Comparison of ENCODE assay signal across 22 cellular contexts in genomic region chr6:39808934-39809333, GRCh38.
DNase-seq lines count a peak whose midpoint lies in the region; ATAC-seq lines count a peak whose summit lies in the region.
"Had no signal": no experiment of that assay in that cellular context is flagged by ENCODE, and none has a peak within 500 bp of the region (broad histone marks: within the 10 kb centered on the region; RNA-seq: fewer than 3 reads in every experiment).

No MANE protein-coding gene starts in this region.

- DNase-seq in NCI-H2029 treated with DMSO at 0.1 percent for 48 hours (lab: John Stamatoyannopoulos, UW) (peak; percentile 20), NCI-H2029 (lab: John Stamatoyannopoulos, UW) (no peak), NCI-H226 (peak; percentile 60), left kidney (ENCODE audit: low read depth, low spot score) (peak; percentile 40), substantia nigra (lab: John Stamatoyannopoulos, UW) (peak in 3 of 49 donors; percentile 23 to 41 (median 37)), GM19240 (ENCODE audit: insufficient read length, low spot score) (no peak)
- DNase-seq: 8988T; activated CD4-positive, alpha-beta T cell treated with anti-CD3 and anti-CD28 coated beads for 1 hour; activated CD8-positive, alpha-beta memory T cell treated with anti-CD3 and anti-CD28 coated beads, Interleukin-2, amount 10 ng/mL, durations not matched to agents 7 days and 5 days; left colon; naive B cell; NCI-H1694 treated with DMSO at 0.1 percent for 48 hours; NCI-H82; T1000 had no signal

- ATAC-seq in GM18867 (IDR thresholded peaks at IDR 0.05; ENCODE audit: unreplicated experiment): no peak
- ATAC-seq in GM19023 (IDR thresholded peaks at IDR 0.05; ENCODE audit: unreplicated experiment): no peak
- ATAC-seq: activated CD8-positive, alpha-beta memory T cell treated with anti-CD3 and anti-CD28 coated beads, Interleukin-2, amount 10 ng/mL, durations not matched to agents 7 days and 5 days; HCT116; left colon; Panc1; SK-N-SH treated with all-trans-retinoic acid at 6 μM for 48 hours; stimulated activated effector memory CD8-positive, alpha-beta T cell treated with anti-CD3 and anti-CD28 coated beads, Interleukin-12 subunit alpha, Interleukin-12 subunit beta, amount 100 ng/mL, for 72 hours had no signal

- H3K27ac ChIP-seq in substantia nigra (ENCODE audit: low read depth, low read length, poor library complexity, severe bottlenecking): peak overlapping the region; percentile 5
- H3K27ac ChIP-seq: BLaER1, upper lobe of left lung had no signal

Comparison
In these comparisons a context has a peak if more than half of its experiments do, and no peak if none do; other contexts are left out.
1. DNase-seq: peak in NCI-H2029 treated with DMSO at 0.1 percent for 48 hours (single experiment), NCI-H226 (single experiment) and left kidney (single experiment); none in NCI-H2029 (single experiment) and GM19240 (single experiment).